8 cellular contexts compared by ENCODE assay signal in genomic region chr9:137138701-137139467, GRCh38. TPM values are rescaled to one million over a fixed set of nuclear protein-coding genes. Genes with fewer than 3 reads are reported as not detected.
DNase-seq lines count a peak whose midpoint lies in the region; ATAC-seq lines count a peak whose summit lies in the region.

GRIN1 (plus strand) TSS chr9:137139154; CDS start chr9:137139487, 333 bp downstream.

- peaks cover 5% of the 10 kb centered on the region; the same call in 1 of the 2 replicates for H3K4me1 ChIP-seq in iPS DF 6.9 (ENCODE audit: control insufficient read depth, insufficient read depth, low read length)

- H3K4me3 ChIP-seq in iPS DF 6.9 (ENCODE audit: low read length) = peak within 1 kb of the TSS; percentile 4; the same call in 1 of the 2 replicates

- peak; percentile 53 for DNase-seq in activated T-cell treated with anti-CD3 and anti-CD28 coated beads, Interleukin-2, amount 50 U/mL, for 1 hour
- DNase-seq in activated T-cell treated with anti-CD3 and anti-CD28 coated beads, Interleukin-2, amount 50 U/mL, for 48 hours = no peak
- DNase-seq in activated naive CD8-positive, alpha-beta T cell treated with anti-CD3 and anti-CD28 coated beads for 36 hours = peak; percentile 54
- DNase-seq in iPS DF 6.9 (ENCODE audit: low read depth, low spot score) (no peak), NCI-H1930 (lab: John Stamatoyannopoulos, UW) (no peak), SHP77 (lab: John Stamatoyannopoulos, UW) (no peak)
- DNase-seq in stimulated activated naive CD8-positive, alpha-beta T cell treated with anti-CD3 and anti-CD28 coated beads, Interleukin-15, Interleukin-2, amounts not matched to agents 100 U/mL and 50 U/mL, for 24 hours = peak; percentile 43

- no peaks in the 10 kb centered on the region for H3K36me3 Mint-ChIP-seq in activated naive CD8-positive, alpha-beta T cell treated with anti-CD3 and anti-CD28 coated beads for 36 hours

- peaks cover 77% of the 10 kb centered on the region for H3K27me3 Mint-ChIP-seq in activated naive CD8-positive, alpha-beta T cell treated with anti-CD3 and anti-CD28 coated beads for 36 hours

- H3K9me3 ChIP-seq in iPS DF 6.9 (ENCODE audit: control insufficient read depth, insufficient read depth, low read length) = no peaks in the 10 kb centered on the region

- no CpG with 5 or more reads among the region's 105 CpGs for WGBS in iPS DF 6.9 (ENCODE audit: insufficient coverage, insufficient read length)

- no peaks in the 10 kb centered on the region for H3K9me3 Mint-ChIP-seq in activated naive CD8-positive, alpha-beta T cell treated with anti-CD3 and anti-CD28 coated beads for 36 hours

- peaks cover 26% of the 10 kb centered on the region for H3K27me3 ChIP-seq in iPS DF 6.9 (ENCODE audit: control insufficient read depth, insufficient read depth, low read length)

- no peaks in the 10 kb centered on the region for H3K36me3 ChIP-seq in iPS DF 6.9 (ENCODE audit: control insufficient read depth, insufficient read depth, low read length)

- no peak for ATAC-seq in stimulated activated naive CD8-positive, alpha-beta T cell treated with anti-CD3 and anti-CD28 coated beads, Interleukin-15, Interleukin-2, amounts not matched to agents 100 U/mL and 50 U/mL, for 24 hours
- no peak for ATAC-seq in HG02571 (IDR thresholded peaks at IDR 0.05; ENCODE audit: unreplicated experiment)

- no peak within 1 kb of the TSS for H3K4me3 Mint-ChIP-seq in activated naive CD8-positive, alpha-beta T cell treated with anti-CD3 and anti-CD28 coated beads for 36 hours

- H3K27ac ChIP-seq in iPS DF 6.9 (ENCODE audit: low read length) = no peak within 1 kb of the TSS

- no peak within 1 kb of the TSS for H3K27ac Mint-ChIP-seq in activated naive CD8-positive, alpha-beta T cell treated with anti-CD3 and anti-CD28 coated beads for 36 hours

- H3K4me1 Mint-ChIP-seq in activated naive CD8-positive, alpha-beta T cell treated with anti-CD3 and anti-CD28 coated beads for 36 hours = peaks cover 2% of the 10 kb centered on the region

RNA-seq across cellular contexts. Expression of gene GRIN1, which starts in this region (rescaled TPM):
- not detected for total RNA-seq in activated naive CD8-positive, alpha-beta T cell treated with anti-CD3 and anti-CD28 coated beads for 36 hours

Comparison
In these comparisons a context has a peak if more than half of its experiments do, and no peak if none do; other contexts are left out.
1. DNase-seq: peak in activated T-cell treated with anti-CD3 and anti-CD28 coated beads, Interleukin-2, amount 50 U/mL, for 1 hour (single experiment) and stimulated activated naive CD8-positive, alpha-beta T cell treated with anti-CD3 and anti-CD28 coated beads, Interleukin-15, Interleukin-2, amounts not matched to agents 100 U/mL and 50 U/mL, for 24 hours (single experiment); none in activated T-cell treated with anti-CD3 and anti-CD28 coated beads, Interleukin-2, amount 50 U/mL, for 48 hours (0 of 2), iPS DF 6.9 (single experiment), NCI-H1930 (0 of 2) and SHP77 (0 of 2).
2. Peak in DNase-seq in activated naive CD8-positive, alpha-beta T cell treated with anti-CD3 and anti-CD28 coated beads for 36 hours; RNA of the gene not detected or under 1 TPM.